ENCODE assay signal across 8 cellular contexts in the genomic region with DNA sequence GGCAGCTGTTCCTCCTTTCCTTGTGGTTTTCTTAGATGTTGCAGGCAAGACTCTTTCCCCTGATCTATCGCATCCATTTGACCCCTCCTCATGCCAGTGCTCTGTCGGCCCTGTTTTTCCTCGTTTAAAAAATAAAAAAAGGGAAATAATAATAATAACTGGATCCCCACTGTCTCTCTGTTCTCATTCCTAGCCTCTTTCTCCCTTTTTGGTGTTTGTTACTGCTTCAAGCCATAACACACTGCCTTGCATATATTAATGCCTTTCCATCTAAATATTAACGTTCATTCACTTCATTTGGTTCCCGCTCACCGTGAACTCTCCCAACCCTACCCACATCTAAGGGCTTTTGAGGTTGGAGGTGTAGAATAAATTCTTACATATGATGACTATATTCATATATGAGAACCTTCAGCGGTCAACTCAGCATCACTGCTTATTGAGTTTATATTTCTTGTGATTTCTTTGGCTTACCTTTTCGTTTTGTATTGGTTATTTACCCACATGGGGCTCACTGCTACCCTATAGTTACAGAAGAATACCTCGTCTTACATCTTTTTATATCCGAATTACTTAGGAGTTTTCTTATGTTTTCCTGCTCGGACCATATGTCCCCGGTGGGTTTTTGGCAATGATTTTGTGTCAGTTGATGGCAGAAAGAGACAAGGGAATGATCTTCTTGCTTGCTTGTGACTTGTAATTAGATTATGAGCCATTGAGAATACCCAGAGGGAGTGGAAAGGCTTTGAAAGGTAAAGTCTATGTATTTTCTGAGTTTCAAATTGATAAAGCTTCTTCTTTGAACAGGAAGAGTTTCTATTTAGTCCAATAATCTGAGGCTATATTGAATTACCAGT. TPM values are rescaled to one million over a fixed set of nuclear protein-coding genes. Genes with fewer than 3 reads are reported as not detected.
A peak's percentile ranks its signal among the peaks of the same experiment; 100 is the strongest.
DNase-seq lines count a peak whose midpoint lies in the region; ATAC-seq and TF ChIP-seq lines count a peak whose summit lies in the region.

No MANE protein-coding gene starts in this region.

- DNase-seq in activated T-cell treated with anti-CD3 and anti-CD28 coated beads, Interleukin-2, amount 50 U/mL, for 4 hours = no peak
- DNase-seq in activated T-cell treated with anti-CD3 and anti-CD28 coated beads, Interleukin-2, amount 50 U/mL, for 1 hour = no peak
- peak; percentile 68 for DNase-seq in NCI-H526 treated with DMSO at 0.1 percent for 48 hours (lab: John Stamatoyannopoulos, UW)
- no peak for DNase-seq in effector memory CD4-positive, alpha-beta T cell
- no peak for DNase-seq in type B pancreatic cell (ENCODE audit: extremely low spot score, unreplicated experiment)
- DNase-seq in amniotic stem cell (lab: John Stamatoyannopoulos, UW) = no peak

- H3K27me3 ChIP-seq in effector memory CD4-positive, alpha-beta T cell (replicated peaks; ENCODE audit: control insufficient read depth, insufficient read depth, low read length, poor library complexity, severe bottlenecking) = no peaks in the 10 kb centered on the region
- H3K27me3 ChIP-seq in muscle layer of duodenum (ENCODE audit: low read depth, low read length) = no peaks in the 10 kb centered on the region

- peak; percentile 12 to 28 for ATAC-seq in activated T-cell treated with anti-CD3 and anti-CD28 coated beads, Interleukin-2, amount 50 U/mL, for 4 hours
- ATAC-seq in HG02759 (IDR thresholded peaks at IDR 0.05; ENCODE audit: unreplicated experiment) = peak; percentile 20

- H3K4me1 ChIP-seq in effector memory CD4-positive, alpha-beta T cell (ENCODE audit: control insufficient read depth, insufficient read depth, low read length, poor library complexity, severe bottlenecking) = peaks cover 6% of the 10 kb centered on the region
- H3K4me1 ChIP-seq in muscle layer of duodenum (ENCODE audit: control insufficient read depth in 1 of 2, insufficient read depth in 2 of 2, low read length in 2 of 2) = peaks cover 10% of the 10 kb centered on the region in 2 donors

- H3K4me3 ChIP-seq in effector memory CD4-positive, alpha-beta T cell (ENCODE audit: insufficient read depth, low read depth, low read length, poor library complexity, severe bottlenecking) = peak overlapping the region; percentile 97
- peak overlapping the region; percentile 95 to 100 for H3K4me3 ChIP-seq in muscle layer of duodenum (ENCODE audit: low read depth in 1 of 2, low read length in 2 of 2)

- H3K9me3 Mint-ChIP-seq in activated T-cell treated with anti-CD3 and anti-CD28 coated beads, Interleukin-2, amount 50 U/mL, for 4 hours = no peaks in the 10 kb centered on the region
- H3K9me3 Mint-ChIP-seq in type B pancreatic cell = no peaks in the 10 kb centered on the region

- H3K4me1 Mint-ChIP-seq in activated T-cell treated with anti-CD3 and anti-CD28 coated beads, Interleukin-2, amount 50 U/mL, for 4 hours (ENCODE audit: low read depth) = peaks cover 9% of the 10 kb centered on the region
- peaks cover 9% of the 10 kb centered on the region for H3K4me1 Mint-ChIP-seq in type B pancreatic cell (ENCODE audit: unreplicated experiment)

- H3K36me3 ChIP-seq in effector memory CD4-positive, alpha-beta T cell (ENCODE audit: control insufficient read depth, insufficient read depth, low read length) = no peaks in the 10 kb centered on the region
- H3K36me3 ChIP-seq in muscle layer of duodenum (ENCODE audit: control insufficient read depth in 1 of 2, insufficient read depth in 2 of 2, low read length in 2 of 2) = no peaks in the 10 kb centered on the region

- peak overlapping the region; percentile 90 for H3K27ac ChIP-seq in effector memory CD4-positive, alpha-beta T cell (ENCODE audit: insufficient read depth, low read length, poor library complexity, severe bottlenecking)
- H3K27ac ChIP-seq in muscle layer of duodenum (ENCODE audit: low read length) = peak overlapping the region; percentile 98

- H3K27me3 Mint-ChIP-seq in activated T-cell treated with anti-CD3 and anti-CD28 coated beads, Interleukin-2, amount 50 U/mL, for 4 hours (ENCODE audit: low read depth) = peaks cover 9% of the 10 kb centered on the region
- no peaks in the 10 kb centered on the region for H3K27me3 Mint-ChIP-seq in type B pancreatic cell

- H3K4me3 Mint-ChIP-seq in activated T-cell treated with anti-CD3 and anti-CD28 coated beads, Interleukin-2, amount 50 U/mL, for 4 hours = no peak overlapping the region
- no peak overlapping the region for H3K4me3 Mint-ChIP-seq in type B pancreatic cell

- TF ChIP-seq CTCF in type B pancreatic cell (conservative IDR thresholded peaks at IDR 0.05) = no peak

- H3K9me3 ChIP-seq in effector memory CD4-positive, alpha-beta T cell (ENCODE audit: control insufficient read depth, low read length) = no peaks in the 10 kb centered on the region
- H3K9me3 ChIP-seq in muscle layer of duodenum (ENCODE audit: control insufficient read depth in 1 of 2, low read length in 2 of 2) = no peaks in the 10 kb centered on the region

- H3K27ac Mint-ChIP-seq in type B pancreatic cell = no peak overlapping the region

- H3K36me3 Mint-ChIP-seq in activated T-cell treated with anti-CD3 and anti-CD28 coated beads, Interleukin-2, amount 50 U/mL, for 4 hours (ENCODE audit: insufficient read depth) = no peaks in the 10 kb centered on the region
- no peaks in the 10 kb centered on the region for H3K36me3 Mint-ChIP-seq in type B pancreatic cell

RNA-seq across cellular contexts. Expression of gene ATG4C, which starts 0.8 kb away (rescaled TPM):
- 10 to 100 TPM in 1 of 3 donors, 1 to 10 TPM in 2; 7.8 to 15.0 (median 9.4) TPM for total RNA-seq in activated T-cell treated with anti-CD3 and anti-CD28 coated beads, Interleukin-2, amount 50 U/mL, for 4 hours
- 7.1 and 13.4 TPM in 2 replicates for total RNA-seq in type B pancreatic cell (ENCODE audit: low replicate concordance)
